Comparison of ENCODE assay signal across 16 cellular contexts in the genomic region with DNA sequence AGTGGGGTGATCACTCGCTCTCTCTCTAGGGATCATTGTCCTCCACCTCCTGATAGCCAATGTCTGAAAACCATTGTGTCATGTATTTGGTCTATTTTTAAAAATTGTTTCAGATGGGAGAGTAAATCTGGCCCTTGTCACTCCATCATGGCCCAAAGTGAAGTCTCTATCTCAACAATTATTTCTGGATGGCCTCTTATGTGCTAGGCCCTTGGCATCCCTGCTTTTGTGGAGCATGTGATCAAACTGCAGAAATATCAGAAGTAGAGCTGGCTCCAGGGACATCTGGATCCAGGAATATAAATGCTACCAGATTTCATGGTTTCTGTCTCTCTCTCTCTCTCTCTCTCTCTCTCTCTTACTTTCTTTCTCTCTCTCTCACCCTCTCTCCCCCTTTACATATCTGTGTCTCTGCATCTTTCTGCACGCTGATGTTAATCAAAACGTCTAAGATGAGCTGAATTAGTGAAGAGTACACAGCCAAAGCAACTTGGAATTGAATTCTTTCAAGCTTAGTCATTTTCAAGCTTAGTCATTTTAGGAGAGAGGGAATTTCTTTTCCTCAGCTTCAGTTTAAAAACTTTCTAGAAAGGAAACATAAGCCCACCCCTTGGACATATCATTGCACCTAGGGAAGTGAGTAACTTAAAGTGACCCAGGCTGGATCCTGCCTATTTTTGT. TPM values are rescaled to one million over a fixed set of nuclear protein-coding genes. Genes with fewer than 3 reads are reported as not detected.
A peak's percentile ranks its signal among the peaks of the same experiment; 100 is the strongest.
DNase-seq lines count a peak whose midpoint lies in the region; TF ChIP-seq lines count a peak whose summit lies in the region.
"Had no signal": no experiment of that assay in that cellular context is flagged by ENCODE, and none has a peak within 500 bp of the region (broad histone marks: within the 10 kb centered on the region; RNA-seq: fewer than 3 reads in every experiment).

No MANE protein-coding gene starts in this region.

- H3K9me3 ChIP-seq in SJSA1 (replicated peaks) = no peaks in the 10 kb centered on the region

- no peaks in the 10 kb centered on the region for H3K36me3 ChIP-seq in SJSA1

- no peak overlapping the region for H3K4me3 ChIP-seq in SJSA1
- no peak overlapping the region for H3K4me3 ChIP-seq in fibroblast of villous mesenchyme (ENCODE audit: low read depth, low read length)

- CTCF ChIA-PET in activated CD4-positive, alpha-beta T cell treated with anti-CD3 and anti-CD28 coated beads, Interleukin-2, amount 10 ng/mL, durations not matched to agents 7 days and 5 days (lab: Charles Lee) = interaction anchor here (0.6 to 1.4 kb wide), 2 partner anchors 46 to 346 kb away, joined by 3 to 4 read pairs; no protein-coding TSS in a partner anchor

- peaks cover 12% of the 10 kb centered on the region for H3K36me3 Mint-ChIP-seq in progenitor cell of endocrine pancreas (ENCODE audit: insufficient read depth)
- no peaks in the 10 kb centered on the region for H3K36me3 Mint-ChIP-seq in activated CD4-positive, alpha-beta T cell treated with anti-CD3 and anti-CD28 coated beads, Interleukin-2, amount 10 ng/mL, durations not matched to agents 7 days and 5 days (ENCODE audit: low read depth)

- peak; percentile 63 for DNase-seq in GM04504 (ENCODE audit: low read depth)
- peak; percentile 47 to 79 for DNase-seq in SJSA1 (ENCODE audit: low read depth in 1 of 2, low spot score in 2 of 2)
- DNase-seq in fibroblast of villous mesenchyme (ENCODE audit: low read depth) = peak; percentile 67
- DNase-seq in progenitor cell of endocrine pancreas (ENCODE audit: low spot score, unreplicated experiment) = no peak
- DNase-seq in NCI-H1417 (lab: John Stamatoyannopoulos, UW) = no peak
- no peak for DNase-seq in stimulated activated CD4-positive, alpha-beta T cell treated with anti-CD3 and anti-CD28 coated beads, Interleukin-4, amount 100 ng/mL, for 24 hours
- DNase-seq in activated CD4-positive, alpha-beta T cell treated with anti-CD3 and anti-CD28 coated beads, Interleukin-2, amount 10 ng/mL, durations not matched to agents 7 days and 5 days = no peak
- DNase-seq in NCI-H524 (lab: John Stamatoyannopoulos, UW) = no peak
- DNase-seq: activated CD4-positive, alpha-beta T cell treated with anti-CD3 and anti-CD28 coated beads for 48 hours; glutamatergic neuron; NCI-H1436; NCI-H82; stimulated activated CD4-positive, alpha-beta T cell treated with anti-CD3 and anti-CD28 coated beads, Interleukin-2, amount 100 ng/mL, for 48 hours had no signal

- peak overlapping the region; percentile 24 for H3K27ac ChIP-seq in SJSA1
- H3K27ac ChIP-seq: parathyroid adenoma had no signal

- H3K4me1 Mint-ChIP-seq in progenitor cell of endocrine pancreas (ENCODE audit: low read depth) = peaks cover 28% of the 10 kb centered on the region
- peaks cover under 1% of the 10 kb centered on the region for H3K4me1 Mint-ChIP-seq in activated CD4-positive, alpha-beta T cell treated with anti-CD3 and anti-CD28 coated beads, Interleukin-2, amount 10 ng/mL, durations not matched to agents 7 days and 5 days

- TF ChIP-seq CTCF in fibroblast of villous mesenchyme (IDR thresholded peaks at IDR 0.05; ENCODE audit: insufficient read depth, low read depth, low read length) (no peak), progenitor cell of endocrine pancreas (IDR thresholded peaks at IDR 0.05; ENCODE audit: unreplicated experiment) (no peak)

- H3K27ac Mint-ChIP-seq in progenitor cell of endocrine pancreas = peak overlapping the region; percentile 75
- no peak overlapping the region for H3K27ac Mint-ChIP-seq in activated CD4-positive, alpha-beta T cell treated with anti-CD3 and anti-CD28 coated beads, Interleukin-2, amount 10 ng/mL, durations not matched to agents 7 days and 5 days
- H3K27ac Mint-ChIP-seq: activated T-helper 17 cell treated with anti-CD3 and anti-CD28 coated beads, Interleukin-2, amount 50 U/mL, for 72 hours; stimulated activated naive CD8-positive, alpha-beta T cell treated with anti-CD3 and anti-CD28 coated beads, Interleukin-15, Interleukin-2, amounts not matched to agents 100 ng/mL and 50 ng/mL, for 24 hours had no signal

- H3K4me3 Mint-ChIP-seq in progenitor cell of endocrine pancreas (ENCODE audit: low read depth) = no peak overlapping the region
- no peak overlapping the region for H3K4me3 Mint-ChIP-seq in activated CD4-positive, alpha-beta T cell treated with anti-CD3 and anti-CD28 coated beads, Interleukin-2, amount 10 ng/mL, durations not matched to agents 7 days and 5 days
- H3K4me3 Mint-ChIP-seq: activated T-helper 17 cell treated with anti-CD3 and anti-CD28 coated beads, Interleukin-2, amount 50 U/mL, for 72 hours; stimulated activated naive CD8-positive, alpha-beta T cell treated with anti-CD3 and anti-CD28 coated beads, Interleukin-15, Interleukin-2, amounts not matched to agents 100 ng/mL and 50 ng/mL, for 24 hours had no signal

- no peaks in the 10 kb centered on the region for H3K27me3 ChIP-seq in SJSA1 (replicated peaks)

- peaks cover 12% of the 10 kb centered on the region for H3K4me1 ChIP-seq in SJSA1 (replicated peaks)
- H3K4me1 ChIP-seq: parathyroid adenoma had no signal

- peaks cover 16% of the 10 kb centered on the region for H3K9me3 Mint-ChIP-seq in progenitor cell of endocrine pancreas (ENCODE audit: low read depth)
- H3K9me3 Mint-ChIP-seq in activated CD4-positive, alpha-beta T cell treated with anti-CD3 and anti-CD28 coated beads, Interleukin-2, amount 10 ng/mL, durations not matched to agents 7 days and 5 days = no peaks in the 10 kb centered on the region
- H3K9me3 Mint-ChIP-seq: activated T-helper 17 cell treated with anti-CD3 and anti-CD28 coated beads, Interleukin-2, amount 50 U/mL, for 72 hours; stimulated activated naive CD8-positive, alpha-beta T cell treated with anti-CD3 and anti-CD28 coated beads, Interleukin-15, Interleukin-2, amounts not matched to agents 100 ng/mL and 50 ng/mL, for 24 hours had no signal

- POLR2A ChIA-PET in activated CD4-positive, alpha-beta T cell treated with anti-CD3 and anti-CD28 coated beads, Interleukin-2, amount 10 ng/mL, durations not matched to agents 7 days and 5 days (lab: Charles Lee) = no interaction called here

- H3K27me3 Mint-ChIP-seq in progenitor cell of endocrine pancreas = no peaks in the 10 kb centered on the region
- H3K27me3 Mint-ChIP-seq in activated CD4-positive, alpha-beta T cell treated with anti-CD3 and anti-CD28 coated beads, Interleukin-2, amount 10 ng/mL, durations not matched to agents 7 days and 5 days = peaks cover 2% of the 10 kb centered on the region

RNA-seq across cellular contexts. Expression of a gene that starts 47.4 kb away (rescaled TPM):
- 47.3 and 124 TPM in 2 replicates for total RNA-seq in SJSA1 (2014; rRNA removed; shearing (Covaris generic))
- total RNA-seq in fibroblast of villous mesenchyme (153 and 177 TPM in 2 replicates), progenitor cell of endocrine pancreas (73.1 and 83.0 TPM in 2 replicates)
- total RNA-seq in activated CD4-positive, alpha-beta T cell treated with anti-CD3 and anti-CD28 coated beads, Interleukin-2, amount 10 ng/mL, durations not matched to agents 7 days and 5 days = 1 to 10 TPM; 5.0 to 7.5 TPM

RNA-seq across cellular contexts. Expression of a gene that starts 48.3 kb away (rescaled TPM):
- total RNA-seq in SJSA1 (2014; rRNA removed; shearing (Covaris generic)) = 6.6 and 7.3 TPM in 2 replicates
- total RNA-seq in fibroblast of villous mesenchyme = 4.5 and 9.5 TPM in 2 replicates
- 13.0 and 13.2 TPM in 2 replicates for total RNA-seq in progenitor cell of endocrine pancreas
- 10 to 100 TPM; 12.1 to 16.4 TPM for total RNA-seq in activated CD4-positive, alpha-beta T cell treated with anti-CD3 and anti-CD28 coated beads, Interleukin-2, amount 10 ng/mL, durations not matched to agents 7 days and 5 days

Comparison
In these comparisons a context has a peak if more than half of its experiments do, and no peak if none do; other contexts are left out.
1. DNase-seq: peak in GM04504 (single experiment), SJSA1 (2 of 2) and fibroblast of villous mesenchyme (single experiment); none in progenitor cell of endocrine pancreas (single experiment), NCI-H1417 (0 of 3), stimulated activated CD4-positive, alpha-beta T cell treated with anti-CD3 and anti-CD28 coated beads, Interleukin-4, amount 100 ng/mL, for 24 hours (single experiment), activated CD4-positive, alpha-beta T cell treated with anti-CD3 and anti-CD28 coated beads, Interleukin-2, amount 10 ng/mL, durations not matched to agents 7 days and 5 days (single experiment) and NCI-H524 (0 of 2).